In genomic region chr18:3914116-3914515, GRCh38 we compare ENCODE assay signal across 21 cellular contexts.
"Had no signal": no experiment of that assay in that cellular context is flagged by ENCODE, and none has a peak within 500 bp of the region (broad histone marks: within the 10 kb centered on the region; RNA-seq: fewer than 3 reads in every experiment).

No MANE protein-coding gene starts in this region.

- H3K27me3 Mint-ChIP-seq: type B pancreatic cell had no signal

- H3K36me3 ChIP-seq: neural progenitor cell, ovary, right atrium auricular region, sigmoid colon, suprapubic skin, thyroid gland had no signal

- H2AFZ ChIP-seq: hepatocyte, neural progenitor cell had no signal

- H3K4me1 Mint-ChIP-seq: memory B cell, neural progenitor cell had no signal

- H3K9me3 ChIP-seq: ovary, right atrium auricular region, sigmoid colon, suprapubic skin, thyroid gland had no signal

- H3K9ac ChIP-seq: neural progenitor cell had no signal

- H3K4me2 ChIP-seq: hepatocyte, neural progenitor cell had no signal

- DNase-seq: effector CD8-positive, alpha-beta T cell; head of caudate nucleus; kidney glomerular epithelial cell; midbrain; nucleus accumbens; ovary; sigmoid colon; stimulated activated CD4-positive, alpha-beta T cell treated with anti-CD3 and anti-CD28 coated beads, Interleukin-12 subunit alpha, Interleukin-12 subunit beta, amount 100 ng/mL, for 4 hours; stimulated activated naive CD4-positive, alpha-beta T cell treated with Interleukin-2 at 50 U/mL for 16 hours; thyroid gland had no signal

- H3K36me3 Mint-ChIP-seq: memory B cell; natural killer cell treated with Interleukin-12 subunit alpha and Interleukin-12 subunit beta and Interleukin-15 and Interleukin-18, amount 100 ng/mL, for 72 hours; neural progenitor cell; type B pancreatic cell had no signal

- H3K27ac Mint-ChIP-seq: memory B cell; natural killer cell treated with Interleukin-12 subunit alpha and Interleukin-12 subunit beta and Interleukin-15 and Interleukin-18, amount 100 ng/mL, for 72 hours; neural progenitor cell; type B pancreatic cell had no signal

- H3K4me3 ChIP-seq: coronary artery, dorsolateral prefrontal cortex, hepatocyte, neural progenitor cell, ovary, right atrium auricular region, sigmoid colon, skin epidermis, suprapubic skin, thyroid gland had no signal

- H3K27me3 ChIP-seq: dorsolateral prefrontal cortex, foreskin keratinocyte, hepatocyte, neural progenitor cell, ovary, right atrium auricular region, sigmoid colon, suprapubic skin, thyroid gland had no signal

- H3K9me3 Mint-ChIP-seq: memory B cell, neural progenitor cell, type B pancreatic cell had no signal

- H3K4me1 ChIP-seq: neural progenitor cell, right atrium auricular region, sigmoid colon, suprapubic skin, thyroid gland had no signal

- H3K79me2 ChIP-seq: hepatocyte had no signal

- H3K27ac ChIP-seq: coronary artery, foreskin keratinocyte, hepatocyte, neural progenitor cell, ovary, right atrium auricular region, sigmoid colon, skin epidermis, suprapubic skin, thyroid gland had no signal

- ATAC-seq: natural killer cell treated with Interleukin-12 subunit alpha and Interleukin-12 subunit beta and Interleukin-15 and Interleukin-18, amount 100 ng/mL, for 72 hours had no signal

- H3K4me3 Mint-ChIP-seq: memory B cell; natural killer cell treated with Interleukin-12 subunit alpha and Interleukin-12 subunit beta and Interleukin-15 and Interleukin-18, amount 100 ng/mL, for 72 hours; neural progenitor cell; type B pancreatic cell had no signal
